In genomic region chr11:2826679-2827056, GRCh38 we compare ENCODE assay signal across 1 cellular context.
TF ChIP-seq lines count a peak whose summit lies in the region.

No MANE protein-coding gene starts in this region.

TF ChIP-seq in SK-N-SH treated with all-trans-retinoic acid at 6 μM for 48 hours, 23 proteins besides CTCF, POLR2A, EP300 and RAD21 (continued from another document):
- TF ChIP-seq TSHZ2 (CRISPR knock-in tag; IDR thresholded peaks at IDR 0.05) (no peak), OSR1 (CRISPR knock-in tag; IDR thresholded peaks at IDR 0.05) (no peak), SNAI2 (CRISPR knock-in tag; IDR thresholded peaks at IDR 0.05) (no peak), CSDC2 (CRISPR knock-in tag; IDR thresholded peaks at IDR 0.05) (no peak), RARB (CRISPR knock-in tag; IDR thresholded peaks at IDR 0.05) (no peak), TCF4 (CRISPR knock-in tag; IDR thresholded peaks at IDR 0.05; ENCODE audit: borderline replicate concordance) (no peak), PATZ1 (CRISPR knock-in tag; IDR thresholded peaks at IDR 0.05; ENCODE audit: borderline replicate concordance) (no peak)
